ENCODE assay signal across 23 cellular contexts in the genomic region with DNA sequence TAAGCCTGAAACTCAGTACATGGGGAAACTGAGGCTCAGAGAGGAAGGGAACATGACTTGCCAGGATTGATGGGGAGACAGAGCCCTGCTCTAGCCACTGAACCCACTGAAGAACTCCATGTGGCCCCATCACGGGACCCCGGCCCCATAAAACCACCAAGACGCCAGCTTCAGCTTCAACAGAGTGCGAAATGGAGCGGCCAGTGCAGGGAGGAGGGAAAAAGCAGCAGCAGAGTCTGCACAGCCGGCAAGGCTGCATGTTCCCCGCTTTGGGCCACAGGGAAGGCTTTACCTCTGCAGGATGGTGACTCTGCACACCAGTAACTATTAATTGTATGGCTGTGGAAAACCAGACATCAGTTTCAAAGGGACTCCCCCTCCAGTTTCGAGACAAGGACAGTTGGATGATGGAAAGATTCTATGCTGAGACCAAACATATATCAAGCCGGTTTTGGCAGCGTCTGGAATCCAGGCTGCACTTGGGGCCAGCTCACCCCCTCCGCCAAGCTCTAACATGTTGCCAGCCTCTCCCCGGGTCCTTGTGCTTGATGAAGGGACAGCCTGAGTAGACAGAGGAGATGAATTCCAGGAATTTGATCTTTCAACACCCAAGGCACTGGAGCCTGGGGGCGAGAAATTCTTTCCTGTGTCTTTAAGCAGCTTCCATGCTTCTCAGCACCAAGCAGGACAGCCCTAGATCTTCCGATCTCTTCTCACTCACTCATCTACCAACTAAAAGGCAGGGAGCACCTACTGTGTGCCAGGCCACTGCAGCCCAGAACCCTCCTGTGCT. TPM values are rescaled to one million over a fixed set of nuclear protein-coding genes. Genes with fewer than 3 reads are reported as not detected.
DNase-seq lines count a peak whose midpoint lies in the region; ATAC-seq and TF ChIP-seq lines count a peak whose summit lies in the region.
"Had no signal": no experiment of that assay in that cellular context is flagged by ENCODE, and none has a peak within 500 bp of the region (broad histone marks: within the 10 kb centered on the region; RNA-seq: fewer than 3 reads in every experiment).

No MANE protein-coding gene starts in this region.

- H3K4me3 Mint-ChIP-seq in H9 (no peak overlapping the region), endothelial cell (ENCODE audit: unreplicated experiment) (no peak overlapping the region)
- H3K4me3 Mint-ChIP-seq: activated naive CD4-positive, alpha-beta T cell treated with anti-CD3 and anti-CD28 coated beads, Interleukin-2, amount 10 ng/mL, durations not matched to agents 7 days and 5 days had no signal

- H3K27me3 ChIP-seq in H9 (ENCODE audit: insufficient read depth, low read length) (no peaks in the 10 kb centered on the region), osteoblast (ENCODE audit: insufficient read depth, low read length) (peaks cover 3% of the 10 kb centered on the region), BE2C (peaks cover 13% of the 10 kb centered on the region)
- H3K27me3 ChIP-seq: neutrophil had no signal

- H3K27me3 Mint-ChIP-seq in H9 (ENCODE audit: low read depth) (peaks cover 9% of the 10 kb centered on the region), endothelial cell (ENCODE audit: unreplicated experiment) (peaks cover 10% of the 10 kb centered on the region)

- no peak overlapping the region for H3K18ac ChIP-seq in H9 (ENCODE audit: insufficient read length, low read depth, low read length)

- peaks cover 5 to 8% of the 10 kb centered on the region in 2 experiments; a peak in 2 of 4 replicates for H3K4me1 Mint-ChIP-seq in H9
- no peaks in the 10 kb centered on the region for H3K4me1 Mint-ChIP-seq in endothelial cell (ENCODE audit: unreplicated experiment)
- H3K4me1 Mint-ChIP-seq: activated naive CD4-positive, alpha-beta T cell treated with anti-CD3 and anti-CD28 coated beads, Interleukin-2, amount 10 ng/mL, durations not matched to agents 7 days and 5 days had no signal

- ATAC-seq in HG03469 (IDR thresholded peaks at IDR 0.05; ENCODE audit: unreplicated experiment): no peak
- ATAC-seq: Panc1 had no signal

- no peak overlapping the region for H2BK5ac ChIP-seq in H9 (ENCODE audit: insufficient read length, low read length)

- H4K20me1 ChIP-seq in H9 (ENCODE audit: control insufficient read depth, insufficient read depth, insufficient read length) (no peaks in the 10 kb centered on the region), osteoblast (ENCODE audit: insufficient read depth, low read length) (no peaks in the 10 kb centered on the region)

- H2BK15ac ChIP-seq in H9 (ENCODE audit: low read depth, low read length): no peak overlapping the region

- H3K4me3 ChIP-seq in coronary artery (no peak overlapping the region), osteoblast (ENCODE audit: insufficient read depth, low read length) (no peak overlapping the region), BE2C (ENCODE audit: low read depth, low read length) (no peak overlapping the region)
- H3K4me3 ChIP-seq: thoracic aorta had no signal

- H3K4me2 ChIP-seq in H9 (ENCODE audit: insufficient read depth, insufficient read length, low read length) (no peak overlapping the region), osteoblast (ENCODE audit: insufficient read depth, low read length) (no peak overlapping the region)
- H3K4me2 ChIP-seq: KMS-11 had no signal

- no peaks in the 10 kb centered on the region for H3K36me3 ChIP-seq in osteoblast (ENCODE audit: insufficient read depth, low read length)
- H3K36me3 ChIP-seq in BE2C: no peaks in the 10 kb centered on the region
- H3K36me3 ChIP-seq: neutrophil, thoracic aorta had no signal

- DNase-seq in D341Med (ENCODE audit: low spot score) (peak; percentile 30), H9 (peak; percentile 29), coronary artery (ENCODE audit: low spot score) (peak; percentile 46), osteoblast (ENCODE audit: insufficient read length, low spot score, missing footprints) (no peak), endothelial cell (ENCODE audit: low spot score) (no peak), NCI-H2029 (lab: John Stamatoyannopoulos, UW) (no peak), BE2C (no peak)
- DNase-seq: activated CD4-positive, alpha-beta T cell treated with anti-CD3 and anti-CD28 coated beads for 4 hours; activated naive CD4-positive, alpha-beta T cell treated with anti-CD3 and anti-CD28 coated beads, Interleukin-2, amount 10 ng/mL, durations not matched to agents 7 days and 5 days; AML-193; Calu3; erythroblast; mesenchymal stem cell; NCI-H1092; NCI-H2107; NCI-H774; stimulated activated CD4-positive, alpha-beta T cell treated with anti-CD3 and anti-CD28 coated beads, Interleukin-4, amount 100 ng/mL, for 4 hours; stimulated activated CD8-positive, alpha-beta memory T cell treated with anti-CD3 and anti-CD28 coated beads, Interleukin-4, amount 100 ng/mL, for 48 hours had no signal

- no peak overlapping the region for H2BK12ac ChIP-seq in H9 (ENCODE audit: insufficient read length, low read depth, low read length)

- no peak overlapping the region for H3K27ac ChIP-seq in H9 (ENCODE audit: insufficient read length, low read depth, low read length)
- no peak overlapping the region for H3K27ac ChIP-seq in coronary artery
- H3K27ac ChIP-seq in osteoblast (ENCODE audit: low read depth, low read length): no peak overlapping the region
- H3K27ac ChIP-seq: KMS-11, neutrophil, thoracic aorta had no signal

- no peak overlapping the region for H4K5ac ChIP-seq in H9 (ENCODE audit: insufficient read length, low read depth, low read length)

- no peak overlapping the region for H4K91ac ChIP-seq in H9 (ENCODE audit: insufficient read length, low read depth, low read length)

- no CpG with 5 or more reads among the region's 14 CpGs for WGBS in H9 (ENCODE audit: extremely low coverage, insufficient read length, low lambda C conversion rate)

- TF ChIP-seq CTCF in H9 (conservative IDR thresholded peaks at IDR 0.05) (no peak), coronary artery (IDR thresholded peaks at IDR 0.05) (no peak), osteoblast (IDR thresholded peaks at IDR 0.05; ENCODE audit: extremely low read depth, low read depth, low read length) (peak; percentile 0), endothelial cell (IDR thresholded peaks at IDR 0.05; ENCODE audit: unreplicated experiment) (no peak), BE2C (IDR thresholded peaks at IDR 0.05; ENCODE audit: low read depth, low read length) (no peak)

- no peak overlapping the region for H3K9ac ChIP-seq in H9 (ENCODE audit: extremely low read depth, insufficient read length, low read length)
- H3K9ac ChIP-seq: KMS-11 had no signal

- no peak overlapping the region for H3K56ac ChIP-seq in H9 (ENCODE audit: insufficient read length, low read depth, low read length)

- no peaks in the 10 kb centered on the region for H3K23me2 ChIP-seq in H9 (ENCODE audit: insufficient read length, low read depth, low read length, poor library complexity, severe bottlenecking)

- no peaks in the 10 kb centered on the region for H3K9me3 Mint-ChIP-seq in H9
- H3K9me3 Mint-ChIP-seq in endothelial cell (ENCODE audit: unreplicated experiment): no peaks in the 10 kb centered on the region
- H3K9me3 Mint-ChIP-seq: activated naive CD4-positive, alpha-beta T cell treated with anti-CD3 and anti-CD28 coated beads, Interleukin-2, amount 10 ng/mL, durations not matched to agents 7 days and 5 days had no signal

- no peak overlapping the region; a peak in 1 of 7 replicates for H3K27ac Mint-ChIP-seq in H9
- H3K27ac Mint-ChIP-seq in endothelial cell (ENCODE audit: unreplicated experiment): no peak overlapping the region
- H3K27ac Mint-ChIP-seq: activated naive CD4-positive, alpha-beta T cell treated with anti-CD3 and anti-CD28 coated beads, Interleukin-2, amount 10 ng/mL, durations not matched to agents 7 days and 5 days had no signal

- H3K79me2 ChIP-seq in H9 (ENCODE audit: insufficient read depth, low read length): no peaks in the 10 kb centered on the region
- no peaks in the 10 kb centered on the region for H3K79me2 ChIP-seq in osteoblast (ENCODE audit: insufficient read depth, low read length)

- no peak overlapping the region for H2AK5ac ChIP-seq in H9 (ENCODE audit: insufficient read length, low read length)

- H3K4ac ChIP-seq in H9 (ENCODE audit: low read depth, low read length): no peak overlapping the region

- no peak overlapping the region for H2BK20ac ChIP-seq in H9 (ENCODE audit: low read depth, low read length, poor library complexity, severe bottlenecking)

- no peak overlapping the region for H4K8ac ChIP-seq in H9 (replicated peaks; ENCODE audit: insufficient read length, low read depth, low read length)

- H2AFZ ChIP-seq in H9 (ENCODE audit: low read length) (no peak overlapping the region), osteoblast (ENCODE audit: low read length) (no peak overlapping the region)

- no peaks in the 10 kb centered on the region for H3K9me3 ChIP-seq in H9 (ENCODE audit: control insufficient read depth, low read depth, low read length)
- no peaks in the 10 kb centered on the region for H3K9me3 ChIP-seq in osteoblast (ENCODE audit: low read depth, low read length)
- H3K9me3 ChIP-seq in BE2C: no peaks in the 10 kb centered on the region
- H3K9me3 ChIP-seq: neutrophil, thoracic aorta had no signal

- no peaks in the 10 kb centered on the region for H3K4me1 ChIP-seq in H9 (ENCODE audit: insufficient read depth, low read length)
- no peaks in the 10 kb centered on the region for H3K4me1 ChIP-seq in osteoblast (ENCODE audit: insufficient read depth, low read length)
- H3K4me1 ChIP-seq in BE2C: no peaks in the 10 kb centered on the region

- H3K14ac ChIP-seq in H9 (ENCODE audit: insufficient read depth, low read length): no peak overlapping the region; the same call in 1 of the 2 replicates

- H2BK120ac ChIP-seq in H9 (ENCODE audit: low read depth, low read length, poor library complexity, severe bottlenecking): no peak overlapping the region

- H3K79me1 ChIP-seq in H9 (ENCODE audit: insufficient read depth, low read depth, low read length, poor library complexity, severe bottlenecking): no peaks in the 10 kb centered on the region

- no peak overlapping the region for H3T11ph ChIP-seq in H9 (ENCODE audit: low read length)

- H3K36me3 Mint-ChIP-seq in H9 (ENCODE audit: insufficient read depth in 1 of 3, low read depth in 3 of 3) (no peaks in the 10 kb centered on the region; a peak in 1 of 7 replicates), endothelial cell (ENCODE audit: low read depth, unreplicated experiment) (no peaks in the 10 kb centered on the region)
- H3K36me3 Mint-ChIP-seq: activated naive CD4-positive, alpha-beta T cell treated with anti-CD3 and anti-CD28 coated beads, Interleukin-2, amount 10 ng/mL, durations not matched to agents 7 days and 5 days had no signal

- no peak overlapping the region for H3K23ac ChIP-seq in H9 (ENCODE audit: insufficient read length, low read depth, low read length)

RNA-seq across cellular contexts. Expression of gene BCL11B, which starts 55.7 kb away (rescaled TPM):
- total RNA-seq in H9 (2021): 4.9 and 5.1 TPM in 2 replicates
- 0.36 and 0.88 TPM in 2 replicates for total RNA-seq in osteoblast
- total RNA-seq in endothelial cell (ENCODE audit: unreplicated experiment): 1.0 TPM
- polyA plus RNA-seq in BE2C (2012; ENCODE audit: insufficient read depth, insufficient read length, low read depth): not detected

Comparison
In these comparisons a context has a peak if more than half of its experiments do, and no peak if none do; other contexts are left out.
1. DNase-seq: peak in D341Med (single experiment), H9 (single experiment) and coronary artery (single experiment); none in osteoblast (single experiment), endothelial cell (single experiment), NCI-H2029 (single experiment) and BE2C (single experiment).